Comparison of ENCODE assay signal across 9 cellular contexts in the genomic region with DNA sequence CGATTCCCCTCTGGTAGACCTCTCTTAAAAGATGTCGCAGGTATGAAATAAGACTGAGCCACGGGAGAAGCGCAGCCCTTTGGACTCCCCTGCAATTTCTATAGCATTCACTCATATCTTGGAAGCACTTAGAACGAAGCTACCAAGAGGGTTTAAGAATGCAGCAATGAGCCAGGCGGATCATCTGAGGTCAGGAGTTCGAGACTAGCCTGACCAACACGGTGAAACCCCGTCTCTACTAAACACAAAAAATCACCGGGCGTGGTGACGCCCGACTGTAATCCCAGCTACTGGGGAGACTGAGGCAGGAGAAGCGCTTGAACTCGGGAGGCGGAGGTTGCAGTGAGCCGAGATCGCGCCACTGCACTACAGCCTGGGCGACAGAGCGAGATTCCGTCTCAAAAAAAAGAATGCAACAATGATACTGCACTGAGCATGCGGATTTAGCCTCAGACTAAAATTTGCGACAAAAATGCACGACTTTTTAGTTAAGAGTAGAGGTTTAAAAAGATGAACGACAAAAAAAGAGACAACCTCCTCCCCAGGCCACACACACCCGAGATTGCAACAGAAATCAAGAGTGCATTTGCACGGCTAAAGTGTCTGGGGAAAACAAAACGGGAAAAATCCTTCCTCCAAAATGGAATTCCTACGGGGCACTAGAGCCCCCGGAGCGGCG. TPM values are rescaled to one million over a fixed set of nuclear protein-coding genes. Genes with fewer than 3 reads are reported as not detected.
DNase-seq lines count a peak whose midpoint lies in the region; ATAC-seq and FAIRE-seq lines count a peak whose summit lies in the region.
"Had no signal": no experiment of that assay in that cellular context is flagged by ENCODE, and none has a peak within 500 bp of the region (broad histone marks: within the 10 kb centered on the region; RNA-seq: fewer than 3 reads in every experiment).

No MANE protein-coding gene starts in this region.

- H3K9me3 ChIP-seq in small intestine (ENCODE audit: control insufficient read depth, low read depth) = no peaks in the 10 kb centered on the region

- H3K9me3 Mint-ChIP-seq in activated naive CD8-positive, alpha-beta T cell (ENCODE audit: low read depth) = no peaks in the 10 kb centered on the region

- peaks cover 0 to 4% of the 10 kb centered on the region in 2 donors for H3K36me3 ChIP-seq in small intestine (ENCODE audit: control insufficient read depth in 2 of 2, insufficient read depth in 2 of 2, low read length in 2 of 2)

- H3K4me3 Mint-ChIP-seq in activated naive CD8-positive, alpha-beta T cell = peak overlapping the region; percentile 98

- H3K27ac ChIP-seq in small intestine (ENCODE audit: low read depth in 1 of 2, low read length in 1 of 2) = peak overlapping the region; percentile 64 to 93

- H3K36me3 Mint-ChIP-seq in activated naive CD8-positive, alpha-beta T cell = peaks cover 18% of the 10 kb centered on the region

- ATAC-seq in GM21825 (IDR thresholded peaks at IDR 0.05; ENCODE audit: unreplicated experiment) = no peak
- no peak for ATAC-seq in GM19328 (IDR thresholded peaks at IDR 0.05; ENCODE audit: unreplicated experiment)

- 0 to 1% (median 0%) methylated on average over 33 of the region's 33 CpGs for WGBS in small intestine, 3 donors

- peak; percentile 35 for DNase-seq in activated T-cell treated with anti-CD3 and anti-CD28 coated beads, Interleukin-2, amount 50 U/mL, for 1 hour
- no peak for DNase-seq in activated T-cell treated with anti-CD3 and anti-CD28 coated beads for 4 hours
- DNase-seq in hepatic stellate cell (ENCODE audit: low spot score) = peak; percentile 28
- peak; percentile 49 for DNase-seq in small intestine
- DNase-seq in SIG-M5 (lab: John Stamatoyannopoulos, UW) = no peak

- peak overlapping the region; percentile 97 for H3K27ac Mint-ChIP-seq in activated naive CD8-positive, alpha-beta T cell

- no peaks in the 10 kb centered on the region for H3K27me3 Mint-ChIP-seq in activated naive CD8-positive, alpha-beta T cell

- H3K4me1 Mint-ChIP-seq in activated naive CD8-positive, alpha-beta T cell (ENCODE audit: low read depth) = peaks cover 47% of the 10 kb centered on the region

- peaks cover 3 to 10% of the 10 kb centered on the region in 2 donors for H3K4me1 ChIP-seq in small intestine (ENCODE audit: control insufficient read depth in 2 of 2, insufficient read depth in 1 of 2, low read depth in 1 of 2, low read length in 1 of 2)

- H3K4me3 ChIP-seq in small intestine (ENCODE audit: low read depth in 1 of 2, low read length in 2 of 2) = peak overlapping the region; percentile 72 to 96

- FAIRE-seq in small intestine (lab: Jason Lieb, UNC) = no peak
- FAIRE-seq: endometrium had no signal

- no peaks in the 10 kb centered on the region for H3K27me3 ChIP-seq in small intestine (ENCODE audit: control insufficient read depth in 2 of 2, insufficient read depth in 2 of 2, low read length in 2 of 2)

RNA-seq across cellular contexts. Expression of a gene that starts 0.7 kb away (rescaled TPM):
- polyA plus RNA-seq in small intestine = 10 to 100 TPM; 44.1 to 91.6 (median 61.6) TPM

RNA-seq across cellular contexts. Expression of a gene that starts 33.1 kb away (rescaled TPM):
- polyA plus RNA-seq in small intestine = 10 to 100 TPM; 51.8 to 76.7 (median 54.3) TPM

Comparison
In these comparisons a context has a peak if more than half of its experiments do, and no peak if none do; other contexts are left out.
1. DNase-seq: peak in activated T-cell treated with anti-CD3 and anti-CD28 coated beads, Interleukin-2, amount 50 U/mL, for 1 hour (single experiment), hepatic stellate cell (single experiment) and small intestine (single experiment); none in activated T-cell treated with anti-CD3 and anti-CD28 coated beads for 4 hours (single experiment) and SIG-M5 (single experiment).